Comparison of ENCODE assay signal across 1 cellular context in the genomic region with DNA sequence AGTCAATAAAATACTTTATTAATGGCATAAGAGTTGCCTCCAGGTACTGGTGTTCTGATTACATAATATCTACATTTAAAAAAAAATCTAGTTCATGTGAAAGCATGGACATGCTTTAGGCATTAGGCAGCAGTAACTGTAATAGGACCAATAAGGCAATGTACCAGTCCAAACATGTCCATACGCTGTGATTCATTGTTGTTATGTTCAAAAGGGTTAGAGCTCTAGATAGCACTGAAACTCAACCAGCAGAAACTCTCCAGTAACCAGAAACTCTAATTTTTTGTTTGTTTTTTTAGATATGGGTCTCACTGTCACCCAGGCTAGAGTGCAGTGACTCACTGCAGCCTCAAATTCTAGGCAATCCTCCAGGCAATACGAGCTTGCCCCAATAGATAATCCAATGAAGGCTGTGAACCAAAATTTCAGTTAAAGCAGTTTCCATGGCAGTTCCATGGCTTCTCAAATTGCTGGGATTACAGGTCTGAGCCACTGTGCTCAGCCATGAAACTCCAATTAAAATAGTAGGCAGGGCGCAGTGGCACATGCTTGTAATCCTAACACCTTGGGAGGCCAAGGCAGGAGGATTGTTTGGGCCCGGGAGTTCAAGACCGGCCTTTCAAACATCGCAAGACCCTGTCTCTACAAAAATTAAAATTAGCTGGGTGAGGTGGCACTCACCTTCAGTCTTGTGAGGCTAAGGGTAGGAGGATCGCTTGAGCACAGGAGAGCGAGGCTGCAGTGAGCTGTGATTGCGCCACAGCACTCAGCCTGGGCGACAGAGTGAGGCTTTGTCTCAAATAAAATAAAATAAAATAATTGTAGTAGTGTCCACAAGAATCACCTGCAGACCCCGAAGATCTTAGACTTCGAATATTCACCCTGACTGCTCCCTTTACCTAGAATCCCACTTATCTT.
TF ChIP-seq lines count a peak whose summit lies in the region.

No MANE protein-coding gene starts in this region.

TF ChIP-seq in HEK293, 187 proteins besides CTCF, POLR2A, EP300 and RAD21 (continued from another document and continues in another):
- 0 out of 2 replicates have a peak, but pooled peaks have one; percentile 49 for TF ChIP-seq ZNF639 (tag by site-specific recombination; IDR thresholded peaks at IDR 0.05)
- TF ChIP-seq, protein P1, sequence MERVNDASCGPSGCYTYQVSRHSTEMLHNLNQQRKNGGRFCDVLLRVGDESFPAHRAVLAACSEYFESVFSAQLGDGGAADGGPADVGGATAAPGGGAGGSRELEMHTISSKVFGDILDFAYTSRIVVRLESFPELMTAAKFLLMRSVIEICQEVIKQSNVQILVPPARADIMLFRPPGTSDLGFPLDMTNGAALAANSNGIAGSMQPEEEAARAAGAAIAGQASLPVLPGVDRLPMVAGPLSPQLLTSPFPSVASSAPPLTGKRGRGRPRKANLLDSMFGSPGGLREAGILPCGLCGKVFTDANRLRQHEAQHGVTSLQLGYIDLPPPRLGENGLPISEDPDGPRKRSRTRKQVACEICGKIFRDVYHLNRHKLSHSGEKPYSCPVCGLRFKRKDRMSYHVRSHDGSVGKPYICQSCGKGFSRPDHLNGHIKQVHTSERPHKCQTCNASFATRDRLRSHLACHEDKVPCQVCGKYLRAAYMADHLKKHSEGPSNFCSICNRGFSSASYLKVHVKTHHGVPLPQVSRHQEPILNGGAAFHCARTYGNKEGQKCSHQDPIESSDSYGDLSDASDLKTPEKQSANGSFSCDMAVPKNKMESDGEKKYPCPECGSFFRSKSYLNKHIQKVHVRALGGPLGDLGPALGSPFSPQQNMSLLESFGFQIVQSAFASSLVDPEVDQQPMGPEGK (tag by site-specific recombination; IDR thresholded peaks at IDR 0.05): peak; percentile 30; the same call in 1 of the 2 replicates
- TF ChIP-seq, protein P2, sequence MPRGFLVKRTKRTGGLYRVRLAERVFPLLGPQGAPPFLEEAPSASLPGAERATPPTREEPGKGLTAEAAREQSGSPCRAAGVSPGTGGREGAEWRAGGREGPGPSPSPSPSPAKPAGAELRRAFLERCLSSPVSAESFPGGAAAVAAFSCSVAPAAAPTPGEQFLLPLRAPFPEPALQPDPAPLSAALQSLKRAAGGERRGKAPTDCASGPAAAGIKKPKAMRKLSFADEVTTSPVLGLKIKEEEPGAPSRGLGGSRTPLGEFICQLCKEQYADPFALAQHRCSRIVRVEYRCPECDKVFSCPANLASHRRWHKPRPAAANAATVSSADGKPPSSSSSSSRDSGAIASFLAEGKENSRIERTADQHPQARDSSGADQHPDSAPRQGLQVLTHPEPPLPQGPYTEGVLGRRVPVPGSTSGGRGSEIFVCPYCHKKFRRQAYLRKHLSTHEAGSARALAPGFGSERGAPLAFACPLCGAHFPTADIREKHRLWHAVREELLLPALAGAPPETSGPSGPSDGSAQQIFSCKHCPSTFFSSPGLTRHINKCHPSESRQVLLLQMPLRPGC (tag by site-specific recombination; IDR thresholded peaks at IDR 0.05): peak; percentile 94
- TF ChIP-seq, protein P3, sequence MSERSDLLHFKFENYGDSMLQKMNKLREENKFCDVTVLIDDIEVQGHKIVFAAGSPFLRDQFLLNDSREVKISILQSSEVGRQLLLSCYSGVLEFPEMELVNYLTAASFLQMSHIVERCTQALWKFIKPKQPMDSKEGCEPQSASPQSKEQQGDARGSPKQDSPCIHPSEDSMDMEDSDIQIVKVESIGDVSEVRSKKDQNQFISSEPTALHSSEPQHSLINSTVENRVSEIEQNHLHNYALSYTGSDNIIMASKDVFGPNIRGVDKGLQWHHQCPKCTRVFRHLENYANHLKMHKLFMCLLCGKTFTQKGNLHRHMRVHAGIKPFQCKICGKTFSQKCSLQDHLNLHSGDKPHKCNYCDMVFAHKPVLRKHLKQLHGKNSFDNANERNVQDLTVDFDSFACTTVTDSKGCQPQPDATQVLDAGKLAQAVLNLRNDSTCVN (tag by site-specific recombination; optimal IDR thresholded peaks at IDR 0.05): no peak
- TF ChIP-seq ZNF768 (tag by site-specific recombination; IDR thresholded peaks at IDR 0.05): peak; percentile 17; the same call in 1 of the 2 replicates
- TF ChIP-seq OVOL3 (tag by site-specific recombination; IDR thresholded peaks at IDR 0.05): peak; percentile 14; the same call in 1 of the 2 replicates
- 0 out of 2 replicates have a peak, but pooled peaks have one; percentile 20 for TF ChIP-seq ZBTB21 (tag by site-specific recombination; IDR thresholded peaks at IDR 0.05)
- TF ChIP-seq ZNF391 (tag by site-specific recombination; IDR thresholded peaks at IDR 0.05; ENCODE audit: borderline replicate concordance, low read depth): peak; percentile 19; the same call in 1 of the 2 replicates
- TF ChIP-seq MZF1 (tag by site-specific recombination; IDR thresholded peaks at IDR 0.05; ENCODE audit: borderline replicate concordance): peak; percentile 33; the same call in 1 of the 2 replicates
- peak; percentile 55; the same call in 1 of the 2 replicates for TF ChIP-seq ZNF10 (tag by site-specific recombination; IDR thresholded peaks at IDR 0.05)
- TF ChIP-seq KLF10 (tag by site-specific recombination; IDR thresholded peaks at IDR 0.05): peak; percentile 21; the same call in 1 of the 2 replicates
- TF ChIP-seq IKZF3 (tag by site-specific recombination; IDR thresholded peaks at IDR 0.05): no peak
- TF ChIP-seq ZNF701 (tag by site-specific recombination; IDR thresholded peaks at IDR 0.05): no peak
- TF ChIP-seq ZNF518A (tag by site-specific recombination; conservative IDR thresholded peaks at IDR 0.05; ENCODE audit: low read depth): 0 out of 2 replicates have a peak, but pooled peaks have one; percentile 31
- TF ChIP-seq ZFP69B (tag by site-specific recombination; IDR thresholded peaks at IDR 0.05): peak; percentile 12; the same call in 1 of the 2 replicates
- peak; percentile 60; the same call in 1 of the 2 replicates for TF ChIP-seq KLF8 (tag by site-specific recombination; IDR thresholded peaks at IDR 0.05)
- peak; percentile 62; the same call in 1 of the 2 replicates for TF ChIP-seq ZNF184 (tag by site-specific recombination; IDR thresholded peaks at IDR 0.05)
- TF ChIP-seq, protein P4, sequence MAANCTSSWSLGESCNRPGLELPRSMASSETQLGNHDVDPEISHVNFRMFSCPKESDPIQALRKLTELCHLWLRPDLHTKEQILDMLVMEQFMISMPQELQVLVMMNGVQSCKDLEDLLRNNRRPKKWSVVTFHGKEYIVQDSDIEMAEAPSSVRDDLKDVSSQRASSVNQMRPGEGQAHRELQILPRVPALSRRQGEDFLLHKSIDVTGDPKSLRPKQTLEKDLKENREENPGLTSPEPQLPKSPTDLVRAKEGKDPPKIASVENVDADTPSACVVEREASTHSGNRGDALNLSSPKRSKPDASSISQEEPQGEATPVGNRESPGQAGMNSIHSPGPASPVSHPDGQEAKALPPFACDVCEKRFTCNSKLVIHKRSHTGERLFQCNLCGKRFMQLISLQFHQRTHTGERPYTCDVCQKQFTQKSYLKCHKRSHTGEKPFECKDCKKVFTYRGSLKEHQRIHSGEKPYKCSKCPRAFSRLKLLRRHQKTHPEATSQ (tag by site-specific recombination; IDR thresholded peaks at IDR 0.05): no peak
- TF ChIP-seq ZNF2 (tag by site-specific recombination; IDR thresholded peaks at IDR 0.05): 0 out of 2 replicates have a peak, but pooled peaks have one; percentile 12
- TF ChIP-seq, protein P5, sequence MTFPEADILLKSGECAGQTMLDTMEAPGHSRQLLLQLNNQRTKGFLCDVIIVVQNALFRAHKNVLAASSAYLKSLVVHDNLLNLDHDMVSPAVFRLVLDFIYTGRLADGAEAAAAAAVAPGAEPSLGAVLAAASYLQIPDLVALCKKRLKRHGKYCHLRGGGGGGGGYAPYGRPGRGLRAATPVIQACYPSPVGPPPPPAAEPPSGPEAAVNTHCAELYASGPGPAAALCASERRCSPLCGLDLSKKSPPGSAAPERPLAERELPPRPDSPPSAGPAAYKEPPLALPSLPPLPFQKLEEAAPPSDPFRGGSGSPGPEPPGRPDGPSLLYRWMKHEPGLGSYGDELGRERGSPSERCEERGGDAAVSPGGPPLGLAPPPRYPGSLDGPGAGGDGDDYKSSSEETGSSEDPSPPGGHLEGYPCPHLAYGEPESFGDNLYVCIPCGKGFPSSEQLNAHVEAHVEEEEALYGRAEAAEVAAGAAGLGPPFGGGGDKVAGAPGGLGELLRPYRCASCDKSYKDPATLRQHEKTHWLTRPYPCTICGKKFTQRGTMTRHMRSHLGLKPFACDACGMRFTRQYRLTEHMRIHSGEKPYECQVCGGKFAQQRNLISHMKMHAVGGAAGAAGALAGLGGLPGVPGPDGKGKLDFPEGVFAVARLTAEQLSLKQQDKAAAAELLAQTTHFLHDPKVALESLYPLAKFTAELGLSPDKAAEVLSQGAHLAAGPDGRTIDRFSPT (tag by site-specific recombination; IDR thresholded peaks at IDR 0.05): peak; percentile 39; the same call in 1 of the 2 replicates
- TF ChIP-seq ZXDB (tag by site-specific recombination; IDR thresholded peaks at IDR 0.05): peak; percentile 78
- TF ChIP-seq ZNF843 (tag by site-specific recombination; IDR thresholded peaks at IDR 0.05): peak; percentile 90
- TF ChIP-seq ZNF624 (tag by site-specific recombination; IDR thresholded peaks at IDR 0.05): no peak
- no peak for TF ChIP-seq ZNF596 (tag by site-specific recombination; IDR thresholded peaks at IDR 0.05)
- no peak for TF ChIP-seq BCL11B (tag by site-specific recombination; IDR thresholded peaks at IDR 0.05; ENCODE audit: low read depth)
- TF ChIP-seq ZNF24 (tag by site-specific recombination; IDR thresholded peaks at IDR 0.05): peak; percentile 72; the same call in 1 of the 2 replicates
- TF ChIP-seq ZNF561 (tag by site-specific recombination; IDR thresholded peaks at IDR 0.05; ENCODE audit: borderline replicate concordance): peak; percentile 79
- TF ChIP-seq, protein P6, sequence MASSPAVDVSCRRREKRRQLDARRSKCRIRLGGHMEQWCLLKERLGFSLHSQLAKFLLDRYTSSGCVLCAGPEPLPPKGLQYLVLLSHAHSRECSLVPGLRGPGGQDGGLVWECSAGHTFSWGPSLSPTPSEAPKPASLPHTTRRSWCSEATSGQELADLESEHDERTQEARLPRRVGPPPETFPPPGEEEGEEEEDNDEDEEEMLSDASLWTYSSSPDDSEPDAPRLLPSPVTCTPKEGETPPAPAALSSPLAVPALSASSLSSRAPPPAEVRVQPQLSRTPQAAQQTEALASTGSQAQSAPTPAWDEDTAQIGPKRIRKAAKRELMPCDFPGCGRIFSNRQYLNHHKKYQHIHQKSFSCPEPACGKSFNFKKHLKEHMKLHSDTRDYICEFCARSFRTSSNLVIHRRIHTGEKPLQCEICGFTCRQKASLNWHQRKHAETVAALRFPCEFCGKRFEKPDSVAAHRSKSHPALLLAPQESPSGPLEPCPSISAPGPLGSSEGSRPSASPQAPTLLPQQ (tag by site-specific recombination; IDR thresholded peaks at IDR 0.05): 0 out of 2 replicates have a peak, but pooled peaks have one; percentile 4
- TF ChIP-seq SETDB1 (IDR thresholded peaks at IDR 0.05; ENCODE audit: insufficient read length, low read length): peak; percentile 30
- peak; percentile 66; the same call in 1 of the 2 replicates for TF ChIP-seq ZNF558 (tag by site-specific recombination; IDR thresholded peaks at IDR 0.05)
- TF ChIP-seq MYNN (tag by site-specific recombination; IDR thresholded peaks at IDR 0.05; ENCODE audit: borderline replicate concordance): 0 out of 2 replicates have a peak, but pooled peaks have one; percentile 35
- TF ChIP-seq ZNF623 (tag by site-specific recombination; IDR thresholded peaks at IDR 0.05): no peak; the same call in 1 of the 2 replicates
- peak; percentile 87 for TF ChIP-seq ZNF629 (tag by site-specific recombination; IDR thresholded peaks at IDR 0.05)
- TF ChIP-seq KLF1 (tag by site-specific recombination; IDR thresholded peaks at IDR 0.05): no peak
